25 cellular contexts compared by ENCODE assay signal in genomic region chr12:5383961-5384360, GRCh38. TPM values are rescaled to one million over a fixed set of nuclear protein-coding genes. Genes with fewer than 3 reads are reported as not detected.
"Had no signal": no experiment of that assay in that cellular context is flagged by ENCODE, and none has a peak within 500 bp of the region (broad histone marks: within the 10 kb centered on the region; RNA-seq: fewer than 3 reads in every experiment).

No MANE protein-coding gene starts in this region.

- H3K4me3 Mint-ChIP-seq: activated B cell treated with CpG ODN at 0.5 μM for 24 hours; activated CD4-positive, alpha-beta T cell treated with anti-CD3 and anti-CD28 coated beads for 36 hours; activated naive CD8-positive, alpha-beta T cell treated with anti-CD3 and anti-CD28 coated beads for 36 hours; central memory CD8-positive, alpha-beta T cell; mesothelial cell of epicardium; natural killer cell; stimulated activated effector memory CD8-positive, alpha-beta T cell treated with anti-CD3 and anti-CD28 coated beads, Interleukin-12 subunit alpha, Interleukin-12 subunit beta, amount 100 ng/mL, for 72 hours; stimulated activated naive CD8-positive, alpha-beta T cell treated with anti-CD3 and anti-CD28 coated beads, Interleukin-15, amount 100 ng/mL, for 72 hours had no signal

- H3K27me3 ChIP-seq: breast epithelium, esophagus muscularis mucosa, tibial artery had no signal

- H3K4me3 ChIP-seq: breast epithelium, esophagus muscularis mucosa, gastroesophageal sphincter, tibial artery had no signal

- H3K9me3 Mint-ChIP-seq: activated B cell treated with CpG ODN at 0.5 μM for 24 hours; activated naive CD8-positive, alpha-beta T cell treated with anti-CD3 and anti-CD28 coated beads for 36 hours; central memory CD8-positive, alpha-beta T cell; mesothelial cell of epicardium; natural killer cell had no signal

- H3K9me3 ChIP-seq: breast epithelium, esophagus muscularis mucosa, gastroesophageal sphincter, tibial artery had no signal

- H3K4me1 ChIP-seq: breast epithelium, esophagus muscularis mucosa, gastroesophageal sphincter, tibial artery had no signal

- H3K27ac Mint-ChIP-seq: activated B cell treated with CpG ODN at 0.5 μM for 24 hours; activated CD4-positive, alpha-beta T cell treated with anti-CD3 and anti-CD28 coated beads for 36 hours; activated naive CD8-positive, alpha-beta T cell treated with anti-CD3 and anti-CD28 coated beads for 36 hours; mesothelial cell of epicardium; natural killer cell; stimulated activated effector memory CD8-positive, alpha-beta T cell treated with anti-CD3 and anti-CD28 coated beads, Interleukin-12 subunit alpha, Interleukin-12 subunit beta, amount 100 ng/mL, for 72 hours; stimulated activated naive CD8-positive, alpha-beta T cell treated with anti-CD3 and anti-CD28 coated beads, Interleukin-15, amount 100 ng/mL, for 72 hours had no signal

- H3K36me3 ChIP-seq: breast epithelium, esophagus muscularis mucosa, gastroesophageal sphincter, tibial artery had no signal

- H3K27me3 Mint-ChIP-seq: activated CD4-positive, alpha-beta T cell treated with anti-CD3 and anti-CD28 coated beads for 36 hours; central memory CD8-positive, alpha-beta T cell; stimulated activated naive CD8-positive, alpha-beta T cell treated with anti-CD3 and anti-CD28 coated beads, Interleukin-15, amount 100 ng/mL, for 72 hours had no signal

- ATAC-seq: activated CD4-positive, alpha-beta T cell treated with anti-CD3 and anti-CD28 coated beads for 36 hours; gastroesophageal sphincter; left ventricle myocardium superior; natural killer cell; stimulated activated effector memory CD8-positive, alpha-beta T cell treated with anti-CD3 and anti-CD28 coated beads, Interleukin-12 subunit alpha, Interleukin-12 subunit beta, amount 100 ng/mL, for 72 hours; stimulated activated naive CD8-positive, alpha-beta T cell treated with anti-CD3 and anti-CD28 coated beads, Interleukin-15, amount 100 ng/mL, for 72 hours had no signal

- H3K36me3 Mint-ChIP-seq: activated naive CD8-positive, alpha-beta T cell treated with anti-CD3 and anti-CD28 coated beads for 36 hours; mesothelial cell of epicardium; natural killer cell; stimulated activated effector memory CD8-positive, alpha-beta T cell treated with anti-CD3 and anti-CD28 coated beads, Interleukin-12 subunit alpha, Interleukin-12 subunit beta, amount 100 ng/mL, for 72 hours had no signal

- H3K27ac ChIP-seq: breast epithelium, esophagus muscularis mucosa, gastroesophageal sphincter, tibial artery had no signal

- H3K4me1 Mint-ChIP-seq: activated B cell treated with CpG ODN at 0.5 μM for 24 hours; activated CD4-positive, alpha-beta T cell treated with anti-CD3 and anti-CD28 coated beads for 36 hours; activated naive CD8-positive, alpha-beta T cell treated with anti-CD3 and anti-CD28 coated beads for 36 hours; central memory CD8-positive, alpha-beta T cell; mesothelial cell of epicardium; natural killer cell; stimulated activated effector memory CD8-positive, alpha-beta T cell treated with anti-CD3 and anti-CD28 coated beads, Interleukin-12 subunit alpha, Interleukin-12 subunit beta, amount 100 ng/mL, for 72 hours; stimulated activated naive CD8-positive, alpha-beta T cell treated with anti-CD3 and anti-CD28 coated beads, Interleukin-15, amount 100 ng/mL, for 72 hours had no signal

- DNase-seq: activated B cell treated with CpG ODN at 0.5 μM for 24 hours; activated CD4-positive, alpha-beta T cell treated with anti-CD3 and anti-CD28 coated beads for 36 hours; activated CD4-positive, alpha-beta T cell treated with anti-CD3 and anti-CD28 coated beads, Interleukin-2, amount 50 U/mL, for 48 hours; activated CD8-positive, alpha-beta memory T cell treated with anti-CD3 and anti-CD28 coated beads, Interleukin-2, amount 50 U/mL, for 48 hours; activated naive CD4-positive, alpha-beta T cell treated with Interleukin-2 at 50 U/mL for 16 hours; activated naive CD8-positive, alpha-beta T cell treated with anti-CD3 and anti-CD28 coated beads for 36 hours; activated T-cell treated with anti-CD3 and anti-CD28 coated beads, Interleukin-2, amount 50 U/mL, for 48 hours; effector memory CD4-positive, alpha-beta T cell; head of caudate nucleus; left ventricle myocardium superior; mammary epithelial cell; natural killer cell; stimulated activated CD4-positive, alpha-beta T cell treated with anti-CD3 and anti-CD28 coated beads, Interleukin-12 subunit alpha, Interleukin-12 subunit beta, amount 100 ng/mL, for 4 hours; stimulated activated CD4-positive, alpha-beta T cell treated with anti-CD3 and anti-CD28 coated beads, Interleukin-1b, Interleukin-23, amount 100 ng/mL, for 48 hours; stimulated activated naive CD8-positive, alpha-beta T cell treated with anti-CD3 and anti-CD28 coated beads, Interleukin-15, amount 100 ng/mL, for 72 hours; tibial artery had no signal

RNA-seq across cellular contexts. Expression of gene NTF3, which starts 47.9 kb away (rescaled TPM):
- total RNA-seq: activated B cell treated with CpG ODN at 0.5 μM for 24 hours; activated CD4-positive, alpha-beta T cell treated with anti-CD3 and anti-CD28 coated beads for 36 hours; activated CD8-positive, alpha-beta memory T cell treated with anti-CD3 and anti-CD28 coated beads for 36 hours; activated naive CD8-positive, alpha-beta T cell treated with anti-CD3 and anti-CD28 coated beads for 36 hours; dermis microvascular lymphatic vessel endothelial cell; endothelial cell of umbilical vein; mammary epithelial cell; natural killer cell had no signal
- polyA plus RNA-seq: endothelial cell of umbilical vein, mammary epithelial cell had no signal
